Comparison of ENCODE assay signal across 24 cellular contexts in the genomic region with DNA sequence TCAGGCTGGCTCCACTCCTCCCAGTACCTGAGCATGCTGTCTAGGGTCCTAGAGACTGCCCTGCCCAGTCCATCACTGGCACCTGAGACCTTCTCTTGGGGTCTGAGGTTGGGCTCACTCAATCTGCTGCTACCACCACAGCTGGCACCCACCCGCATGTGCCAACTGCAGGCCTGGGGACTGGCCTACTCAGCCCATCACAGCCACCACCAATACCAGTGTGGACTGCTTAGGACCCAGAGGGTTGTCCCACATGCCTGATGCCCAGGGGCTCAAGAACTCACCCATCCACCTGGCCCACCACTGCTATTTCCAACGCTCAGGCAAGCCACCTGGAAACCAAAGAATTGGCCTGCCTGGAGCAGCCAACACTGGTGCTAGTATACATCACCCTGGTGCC.
"Had no signal": no experiment of that assay in that cellular context is flagged by ENCODE, and none has a peak within 500 bp of the region (broad histone marks: within the 10 kb centered on the region; RNA-seq: fewer than 3 reads in every experiment).

No MANE protein-coding gene starts in this region.

- ATAC-seq: naive thymus-derived CD8-positive, alpha-beta T cell; pancreas; right lobe of liver; stimulated activated effector memory CD8-positive, alpha-beta T cell treated with anti-CD3 and anti-CD28 coated beads, Interleukin-12 subunit alpha, Interleukin-12 subunit beta, amount 100 ng/mL, for 72 hours; stimulated activated naive B cell treated with anti-CD40 and anti-IgM and Interleukin-4, amounts not matched to agents 10 μg/mL and 1 μg/mL and 100 μg/mL, for 72 hours had no signal

- H3K4me3 ChIP-seq: pancreas, prostate gland, right lobe of liver, sigmoid colon, stomach, thoracic aorta, thyroid gland, tibial nerve, vagina had no signal

- H3K9me3 ChIP-seq: neutrophil, pancreas, prostate gland, right lobe of liver, thyroid gland had no signal

- H3K27ac ChIP-seq: neutrophil, pancreas, prostate gland, right lobe of liver, sigmoid colon, stomach, thoracic aorta, thyroid gland, tibial nerve, vagina had no signal

- FAIRE-seq: pancreas, small intestine, urothelium cell line had no signal

- H3K27me3 ChIP-seq: pancreas, right lobe of liver, sigmoid colon, thyroid gland, tibial nerve, vagina had no signal

- H3K4me1 ChIP-seq: pancreas, prostate gland, right lobe of liver, sigmoid colon, stomach, thyroid gland, tibial nerve, vagina had no signal

- H3K36me3 ChIP-seq: neutrophil, pancreas, prostate gland, right lobe of liver, sigmoid colon, stomach, thoracic aorta, thyroid gland, vagina had no signal

- DNase-seq: naive B cell; naive thymus-derived CD8-positive, alpha-beta T cell; nephron progenitor cell; nucleus accumbens; right lobe of liver; sigmoid colon; small intestine; stimulated activated CD4-positive, alpha-beta T cell treated with anti-CD3 and anti-CD28 coated beads, Interleukin-15, amount 100 ng/mL, for 24 hours; stimulated activated CD4-positive, alpha-beta T cell treated with anti-CD3 and anti-CD28 coated beads, Interleukin-2, amount 100 ng/mL, for 24 hours; stimulated activated CD4-positive, alpha-beta T cell treated with anti-CD3 and anti-CD28 coated beads, Interleukin-2, amount 100 ng/mL, for 48 hours; stimulated activated CD4-positive, alpha-beta T cell treated with anti-CD3 and anti-CD28 coated beads, Interleukin-4, amount 100 ng/mL, for 24 hours; stimulated activated naive B cell treated with anti-CD40 and anti-IgM and Interleukin-4, amounts not matched to agents 10 μg/mL and 1 μg/mL and 100 μg/mL, for 72 hours; stimulated activated naive CD4-positive, alpha-beta T cell treated with Interleukin-2 at 50 U/mL for 16 hours; stomach; thyroid gland; trophoblast cell had no signal
